Comparison of ENCODE assay signal across 9 cellular contexts in the genomic region with DNA sequence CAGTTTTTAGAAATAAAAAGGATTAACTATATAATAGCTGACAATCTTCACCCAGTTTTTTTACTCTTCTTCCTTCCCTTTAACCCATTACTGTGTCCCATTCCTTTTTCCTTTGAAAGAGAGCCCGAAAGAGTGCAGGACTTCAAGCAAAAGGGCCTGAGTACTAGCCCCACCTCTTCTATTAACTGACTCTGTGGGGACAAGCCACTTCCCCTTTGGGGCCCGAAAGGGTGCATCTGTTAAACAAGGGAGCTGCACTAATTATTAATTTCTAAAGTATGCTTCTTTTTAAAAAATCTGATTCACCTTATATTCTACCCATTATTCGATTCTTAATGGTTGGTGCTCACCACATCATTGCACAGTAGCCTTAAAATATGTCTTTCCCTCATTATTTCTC. TPM values are rescaled to one million over a fixed set of nuclear protein-coding genes. Genes with fewer than 3 reads are reported as not detected.
DNase-seq lines count a peak whose midpoint lies in the region; ATAC-seq lines count a peak whose summit lies in the region.
"Had no signal": no experiment of that assay in that cellular context is flagged by ENCODE, and none has a peak within 500 bp of the region (broad histone marks: within the 10 kb centered on the region; RNA-seq: fewer than 3 reads in every experiment).

No MANE protein-coding gene starts in this region.

- no peaks in the 10 kb centered on the region for H3K27me3 ChIP-seq in subcutaneous abdominal adipose tissue (ENCODE audit: control insufficient read depth in 5 of 5, insufficient read depth in 4 of 5, low read length in 5 of 5)
- H3K27me3 ChIP-seq: BE2C had no signal

- H3K27ac ChIP-seq in subcutaneous abdominal adipose tissue (ENCODE audit: low read depth, low read length) = peak overlapping the region; percentile 97

- peaks cover 6 to 72% (median 66%) of the 10 kb centered on the region in 5 donors for H3K4me1 ChIP-seq in subcutaneous abdominal adipose tissue (ENCODE audit: control insufficient read depth in 5 of 5, insufficient read depth in 5 of 5, low read length in 5 of 5)
- H3K4me1 ChIP-seq: BE2C had no signal

- ATAC-seq in activated T-cell treated with anti-CD3 and anti-CD28 coated beads, Interleukin-2, amount 50 U/mL, for 72 hours (replicated peaks in 1 of 2) = no peak
- ATAC-seq in central memory CD8-positive, alpha-beta T cell (replicated peaks; ENCODE audit: extremely low read depth, poor library complexity, severe bottlenecking) = no peak
- ATAC-seq in GM19467 (IDR thresholded peaks at IDR 0.05; ENCODE audit: unreplicated experiment) = no peak

- peak overlapping the region; percentile 96 to 97 for H3K4me3 Mint-ChIP-seq in activated T-cell treated with anti-CD3 and anti-CD28 coated beads, Interleukin-2, amount 50 U/mL, for 72 hours
- H3K4me3 Mint-ChIP-seq in central memory CD8-positive, alpha-beta T cell = peak overlapping the region; percentile 96

- H3K27me3 Mint-ChIP-seq in activated T-cell treated with anti-CD3 and anti-CD28 coated beads, Interleukin-2, amount 50 U/mL, for 72 hours (ENCODE audit: low read depth) = no peaks in the 10 kb centered on the region
- no peaks in the 10 kb centered on the region for H3K27me3 Mint-ChIP-seq in central memory CD8-positive, alpha-beta T cell

- H3K9me3 Mint-ChIP-seq in activated T-cell treated with anti-CD3 and anti-CD28 coated beads, Interleukin-2, amount 50 U/mL, for 72 hours = no peaks in the 10 kb centered on the region
- no peaks in the 10 kb centered on the region for H3K9me3 Mint-ChIP-seq in central memory CD8-positive, alpha-beta T cell

- peaks cover 80% of the 10 kb centered on the region for H3K4me1 Mint-ChIP-seq in activated T-cell treated with anti-CD3 and anti-CD28 coated beads, Interleukin-2, amount 50 U/mL, for 72 hours (ENCODE audit: low read depth)
- peaks cover 71% of the 10 kb centered on the region for H3K4me1 Mint-ChIP-seq in central memory CD8-positive, alpha-beta T cell

- H3K36me3 ChIP-seq in subcutaneous abdominal adipose tissue (ENCODE audit: control insufficient read depth in 5 of 5, insufficient read depth in 5 of 5, low read length in 5 of 5) = no peaks in the 10 kb centered on the region
- H3K36me3 ChIP-seq: BE2C had no signal

- no peaks in the 10 kb centered on the region for H3K9me3 ChIP-seq in subcutaneous abdominal adipose tissue (ENCODE audit: control insufficient read depth in 5 of 5, low read length in 5 of 5)
- H3K9me3 ChIP-seq: BE2C had no signal

- peak overlapping the region in 4 of 5 donors; percentile 42 to 99 (median 70) for H3K9ac ChIP-seq in subcutaneous abdominal adipose tissue (ENCODE audit: low read length in 5 of 5)

- DNase-seq in activated T-cell treated with anti-CD3 and anti-CD28 coated beads, Interleukin-2, amount 50 U/mL, for 72 hours = no peak
- no peak for DNase-seq in activated T-cell treated with anti-CD3 and anti-CD28 coated beads, Interleukin-2, amount 50 U/mL, for 1 hour
- DNase-seq in KBM-7 = peak; percentile 38
- DNase-seq in central memory CD8-positive, alpha-beta T cell (ENCODE audit: low spot score in 2 of 2) = no peak
- no peak for DNase-seq in NCI-H446 (lab: John Stamatoyannopoulos, UW)
- no peak for DNase-seq in SK-N-DZ (ENCODE audit: low spot score)
- DNase-seq: BE2C had no signal

- in situ Hi-C loops in KBM-7 (cut with MboI; ENCODE audit: low pct_unique_long_range_greater_than_20kb, low sequenced_read_pairs) = no loop called here

- H3K4me3 ChIP-seq in subcutaneous abdominal adipose tissue (ENCODE audit: low read depth in 1 of 5, low read length in 5 of 5) = peak overlapping the region in 4 of 5 donors; percentile 53 to 99 (median 88)

- peaks cover 3 to 13% of the 10 kb centered on the region in 2 donors for H3K36me3 Mint-ChIP-seq in activated T-cell treated with anti-CD3 and anti-CD28 coated beads, Interleukin-2, amount 50 U/mL, for 72 hours (ENCODE audit: insufficient read depth in 2 of 2)
- peaks cover 21% of the 10 kb centered on the region for H3K36me3 Mint-ChIP-seq in central memory CD8-positive, alpha-beta T cell (ENCODE audit: insufficient read depth)

- H3K27ac Mint-ChIP-seq in activated T-cell treated with anti-CD3 and anti-CD28 coated beads, Interleukin-2, amount 50 U/mL, for 72 hours = peak overlapping the region; percentile 60
- H3K27ac Mint-ChIP-seq in central memory CD8-positive, alpha-beta T cell (ENCODE audit: low read depth) = peak overlapping the region; percentile 86

RNA-seq across cellular contexts. Expression of gene USP24, which starts 3.3 kb away (rescaled TPM):
- 10 to 100 TPM; 46.1 to 46.2 TPM for total RNA-seq in activated T-cell treated with anti-CD3 and anti-CD28 coated beads, Interleukin-2, amount 50 U/mL, for 72 hours
- polyA plus RNA-seq in SK-N-DZ (2014; cell fraction: cytosol; rRNA removed) = 12.1 and 15.3 TPM in 2 replicates
- polyA plus RNA-seq in SK-N-DZ (2014; cell fraction: nucleus; rRNA removed) = 20.8 and 31.6 TPM in 2 replicates
